In the genomic region with DNA sequence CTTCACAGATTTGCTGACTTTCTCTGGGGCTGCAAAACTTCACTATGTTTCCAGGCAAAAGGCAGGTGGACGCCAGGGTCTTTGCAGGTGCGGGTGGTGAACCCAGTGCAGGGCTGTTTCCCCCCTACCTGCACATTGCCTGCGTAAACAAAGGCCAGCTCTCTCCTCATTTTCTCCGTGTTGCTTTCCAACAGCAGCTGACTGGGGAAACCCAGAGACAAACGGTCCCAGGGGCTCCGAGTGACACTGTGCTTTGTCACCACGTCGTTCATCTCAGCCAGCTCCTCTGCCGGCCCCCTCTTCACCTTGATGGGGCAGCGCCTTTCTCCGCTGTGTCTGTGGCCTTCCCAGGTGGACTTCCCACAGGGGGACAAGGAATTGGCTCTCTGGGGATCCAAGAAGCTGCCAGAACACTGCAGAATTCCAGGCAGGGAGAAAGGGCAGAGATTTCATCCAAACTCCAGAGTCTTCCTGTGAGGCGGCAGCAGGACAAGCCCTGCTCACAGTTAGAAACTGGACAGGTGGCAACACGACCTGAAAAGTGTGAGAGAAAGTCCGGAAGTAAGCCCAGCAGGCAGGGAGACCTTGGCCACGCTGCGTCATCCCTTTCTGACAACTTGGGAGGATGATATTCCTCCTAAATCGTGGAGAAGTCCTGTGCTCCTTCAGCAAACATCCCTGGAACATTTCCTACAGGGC, we compare ENCODE assay signal across 17 cellular contexts.
DNase-seq lines count a peak whose midpoint lies in the region; ATAC-seq and TF ChIP-seq lines count a peak whose summit lies in the region.
"Had no signal": no experiment of that assay in that cellular context is flagged by ENCODE, and none has a peak within 500 bp of the region (broad histone marks: within the 10 kb centered on the region; RNA-seq: fewer than 3 reads in every experiment).

No MANE protein-coding gene starts in this region.

- H3K27ac Mint-ChIP-seq in nephron progenitor cell: peak overlapping the region; percentile 51
- no peak overlapping the region for H3K27ac Mint-ChIP-seq in stimulated activated naive CD8-positive, alpha-beta T cell treated with anti-CD3 and anti-CD28 coated beads, Interleukin-15, amount 100 ng/mL, for 72 hours
- H3K27ac Mint-ChIP-seq in activated CD8-positive, alpha-beta memory T cell treated with anti-CD3 and anti-CD28 coated beads, Interleukin-2, amount 10 ng/mL, durations not matched to agents 7 days and 5 days: no peak overlapping the region
- H3K27ac Mint-ChIP-seq: CD4-positive, CD25-positive, alpha-beta regulatory T cell; CD8-positive, alpha-beta memory T cell had no signal

- ATAC-seq in GM21786 (IDR thresholded peaks at IDR 0.05; ENCODE audit: unreplicated experiment): no peak
- no peak for ATAC-seq in stimulated activated naive CD8-positive, alpha-beta T cell treated with anti-CD3 and anti-CD28 coated beads, Interleukin-15, amount 100 ng/mL, for 72 hours
- ATAC-seq in activated CD8-positive, alpha-beta memory T cell treated with anti-CD3 and anti-CD28 coated beads, Interleukin-2, amount 10 ng/mL, durations not matched to agents 7 days and 5 days: no peak

- peak; percentile 31 for DNase-seq in activated effector memory CD4-positive, alpha-beta T cell treated with anti-CD3 and anti-CD28 coated beads, Interleukin-2, amount 50 U/mL, for 16 hours
- no peak for DNase-seq in activated effector memory CD4-positive, alpha-beta T cell treated with Interleukin-2 at 50 U/mL for 16 hours
- no peak for DNase-seq in nephron progenitor cell
- peak; percentile 49 for DNase-seq in posterior vena cava (ENCODE audit: low spot score)
- DNase-seq in stimulated activated naive CD8-positive, alpha-beta T cell treated with anti-CD3 and anti-CD28 coated beads, Interleukin-15, amount 100 ng/mL, for 72 hours: no peak
- no peak for DNase-seq in activated CD8-positive, alpha-beta memory T cell treated with anti-CD3 and anti-CD28 coated beads, Interleukin-2, amount 10 ng/mL, durations not matched to agents 7 days and 5 days
- DNase-seq: 8988T; CD4-positive, CD25-positive, alpha-beta regulatory T cell; CD8-positive, alpha-beta memory T cell; COR-L47; DMS 273 treated with DMSO at 0.1 percent for 48 hours; DMS53; GM23248; HCEC 1CT had no signal

- peaks cover 53% of the 10 kb centered on the region for H3K4me1 Mint-ChIP-seq in nephron progenitor cell
- H3K4me1 Mint-ChIP-seq in stimulated activated naive CD8-positive, alpha-beta T cell treated with anti-CD3 and anti-CD28 coated beads, Interleukin-15, amount 100 ng/mL, for 72 hours: no peaks in the 10 kb centered on the region
- H3K4me1 Mint-ChIP-seq in activated CD8-positive, alpha-beta memory T cell treated with anti-CD3 and anti-CD28 coated beads, Interleukin-2, amount 10 ng/mL, durations not matched to agents 7 days and 5 days: no peaks in the 10 kb centered on the region
- H3K4me1 Mint-ChIP-seq: CD4-positive, CD25-positive, alpha-beta regulatory T cell had no signal

- H3K9me3 Mint-ChIP-seq in nephron progenitor cell: no peaks in the 10 kb centered on the region
- H3K9me3 Mint-ChIP-seq in stimulated activated naive CD8-positive, alpha-beta T cell treated with anti-CD3 and anti-CD28 coated beads, Interleukin-15, amount 100 ng/mL, for 72 hours: no peaks in the 10 kb centered on the region
- no peaks in the 10 kb centered on the region for H3K9me3 Mint-ChIP-seq in activated CD8-positive, alpha-beta memory T cell treated with anti-CD3 and anti-CD28 coated beads, Interleukin-2, amount 10 ng/mL, durations not matched to agents 7 days and 5 days (ENCODE audit: low read depth)
- H3K9me3 Mint-ChIP-seq: CD8-positive, alpha-beta memory T cell had no signal

- CTCF ChIA-PET in activated CD8-positive, alpha-beta memory T cell treated with anti-CD3 and anti-CD28 coated beads, Interleukin-2, amount 10 ng/mL, durations not matched to agents 7 days and 5 days (lab: Charles Lee): no interaction called here

- no peak for TF ChIP-seq CTCF in VCaP (conservative IDR thresholded peaks at IDR 0.05)
- TF ChIP-seq CTCF in nephron progenitor cell (IDR thresholded peaks at IDR 0.05): no peak

- intact Hi-C loops in posterior vena cava (cut with DNase I): no loop called here

- H3K4me3 Mint-ChIP-seq in nephron progenitor cell: peak overlapping the region; percentile 40
- no peak overlapping the region for H3K4me3 Mint-ChIP-seq in stimulated activated naive CD8-positive, alpha-beta T cell treated with anti-CD3 and anti-CD28 coated beads, Interleukin-15, amount 100 ng/mL, for 72 hours
- H3K4me3 Mint-ChIP-seq in activated CD8-positive, alpha-beta memory T cell treated with anti-CD3 and anti-CD28 coated beads, Interleukin-2, amount 10 ng/mL, durations not matched to agents 7 days and 5 days: no peak overlapping the region
- H3K4me3 Mint-ChIP-seq: CD4-positive, CD25-positive, alpha-beta regulatory T cell; CD8-positive, alpha-beta memory T cell had no signal

- H3K27ac ChIP-seq in VCaP: peak overlapping the region; percentile 86
- H3K27ac ChIP-seq: BLaER1 treated with 17β-estradiol and CSF1 and Interleukin-3, amounts not matched to agents 10 nM and 100 nM; GM23248 had no signal

- H3K27me3 Mint-ChIP-seq in nephron progenitor cell (ENCODE audit: low read depth, poor library complexity): peaks cover 16% of the 10 kb centered on the region
- peaks cover 33% of the 10 kb centered on the region for H3K27me3 Mint-ChIP-seq in stimulated activated naive CD8-positive, alpha-beta T cell treated with anti-CD3 and anti-CD28 coated beads, Interleukin-15, amount 100 ng/mL, for 72 hours
- H3K27me3 Mint-ChIP-seq in activated CD8-positive, alpha-beta memory T cell treated with anti-CD3 and anti-CD28 coated beads, Interleukin-2, amount 10 ng/mL, durations not matched to agents 7 days and 5 days: no peaks in the 10 kb centered on the region
- H3K27me3 Mint-ChIP-seq: CD4-positive, CD25-positive, alpha-beta regulatory T cell had no signal

- no peaks in the 10 kb centered on the region for H3K36me3 Mint-ChIP-seq in nephron progenitor cell (ENCODE audit: low read depth)
- H3K36me3 Mint-ChIP-seq in activated CD8-positive, alpha-beta memory T cell treated with anti-CD3 and anti-CD28 coated beads, Interleukin-2, amount 10 ng/mL, durations not matched to agents 7 days and 5 days: no peaks in the 10 kb centered on the region
- H3K36me3 Mint-ChIP-seq: CD4-positive, CD25-positive, alpha-beta regulatory T cell; CD8-positive, alpha-beta memory T cell had no signal

Comparison
In these comparisons a context has a peak if more than half of its experiments do, and no peak if none do; other contexts are left out.
1. DNase-seq: peak in activated effector memory CD4-positive, alpha-beta T cell treated with anti-CD3 and anti-CD28 coated beads, Interleukin-2, amount 50 U/mL, for 16 hours (single experiment) and posterior vena cava (single experiment); none in activated effector memory CD4-positive, alpha-beta T cell treated with Interleukin-2 at 50 U/mL for 16 hours (single experiment), nephron progenitor cell (single experiment), stimulated activated naive CD8-positive, alpha-beta T cell treated with anti-CD3 and anti-CD28 coated beads, Interleukin-15, amount 100 ng/mL, for 72 hours (0 of 2) and activated CD8-positive, alpha-beta memory T cell treated with anti-CD3 and anti-CD28 coated beads, Interleukin-2, amount 10 ng/mL, durations not matched to agents 7 days and 5 days (single experiment).